In genomic region chr10:96229568-96230030, GRCh38 we compare ENCODE assay signal across 8 cellular contexts. TPM values are rescaled to one million over a fixed set of nuclear protein-coding genes. Genes with fewer than 3 reads are reported as not detected.
DNase-seq lines count a peak whose midpoint lies in the region; ATAC-seq, FAIRE-seq and TF ChIP-seq lines count a peak whose summit lies in the region.

No MANE protein-coding gene starts in this region.

- no peak for ATAC-seq in HG02884 (IDR thresholded peaks at IDR 0.05; ENCODE audit: unreplicated experiment)

- H3K27ac Mint-ChIP-seq in chondrocyte (ENCODE audit: unreplicated experiment) = no peak overlapping the region

- no peak for TF ChIP-seq POLR2A in lower leg skin (IDR thresholded peaks at IDR 0.05)

- no peaks in the 10 kb centered on the region for H3K36me3 Mint-ChIP-seq in chondrocyte (ENCODE audit: low read depth)

- peak; percentile 85 for FAIRE-seq in GM19239 (lab: Jason Lieb, UNC)

- TF ChIP-seq CTCF in chondrocyte (IDR thresholded peaks at IDR 0.05) = peak; percentile 77
- TF ChIP-seq CTCF in lower leg skin (IDR thresholded peaks at IDR 0.05) = peak in 1 of 3 donors; percentile 67

- peaks cover 2% of the 10 kb centered on the region for H3K27me3 Mint-ChIP-seq in chondrocyte (ENCODE audit: low read depth)

- 3 to 7% methylated on average over 7 of the region's 7 CpGs for WGBS in lower leg skin, 2 donors

- H3K4me3 ChIP-seq in lower leg skin (ENCODE audit: low read depth, poor library complexity, severe bottlenecking) = no peak overlapping the region

- intact Hi-C loops in lower leg skin (cut with DNase I; ENCODE audit: low total_unique reads) = loop anchor here (5.0 kb wide), 1 partner anchor 68 kb away; no protein-coding TSS in a partner anchor

- no peaks in the 10 kb centered on the region for H3K4me1 Mint-ChIP-seq in chondrocyte (ENCODE audit: low read depth)

- DNase-seq in Ammon's horn (ENCODE audit: low spot score) (peak; percentile 76), GM19239 (ENCODE audit: insufficient read length, low spot score) (peak; percentile 56), NCI-H2227 (lab: John Stamatoyannopoulos, UW; ENCODE audit: unreplicated experiment) (peak; percentile 69), chondrocyte (ENCODE audit: low spot score) (no peak), lower leg skin (ENCODE audit: low spot score in 2 of 2) (peak; percentile 62 to 89)
- DNase-seq in activated CD4-positive, alpha-beta T cell treated with anti-CD3 and anti-CD28 coated beads for 4 hours = peak; percentile 59 to 64
- peak; percentile 28 to 56 (median 45) for DNase-seq in stimulated activated CD4-positive, alpha-beta T cell treated with anti-CD3 and anti-CD28 coated beads, TNF-alpha, amount 100 ng/mL, for 4 hours (ENCODE audit: low read depth in 3 of 3)

- H3K4me3 Mint-ChIP-seq in chondrocyte (ENCODE audit: unreplicated experiment) = no peak overlapping the region

- no peaks in the 10 kb centered on the region for H3K9me3 Mint-ChIP-seq in chondrocyte (ENCODE audit: low read depth)

RNA-seq across cellular contexts. Expression of gene BLNK, which starts 41.8 kb away (rescaled TPM):
- not detected in 3 replicates for total RNA-seq in chondrocyte
- 10 to 100 TPM in 2 of 4 donors, 1 to 10 TPM in 2; 2.4 to 13.3 (median 7.7) TPM for total RNA-seq in lower leg skin
